In the genomic region with DNA sequence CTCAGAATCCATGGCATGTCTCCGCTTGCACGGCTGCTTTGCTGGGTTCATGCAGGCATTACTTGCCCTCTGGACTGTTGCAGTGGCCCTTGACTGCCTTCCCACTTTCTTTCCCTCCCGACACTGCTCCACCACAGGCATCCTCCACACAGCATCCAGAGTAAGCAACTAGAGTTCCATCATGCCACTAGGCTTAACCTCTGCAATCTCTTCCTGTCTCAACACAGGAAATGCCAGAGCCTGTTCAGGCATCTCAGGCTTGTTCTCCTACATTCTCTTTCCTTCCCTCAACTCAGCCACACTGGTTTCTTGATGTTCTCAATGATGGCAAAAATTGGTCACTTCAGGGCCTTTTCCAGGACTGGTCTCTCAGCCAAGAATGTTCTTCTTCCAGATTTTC, we compare ENCODE assay signal across 18 cellular contexts.
DNase-seq lines count a peak whose midpoint lies in the region; ATAC-seq and TF ChIP-seq lines count a peak whose summit lies in the region.
"Had no signal": no experiment of that assay in that cellular context is flagged by ENCODE, and none has a peak within 500 bp of the region (broad histone marks: within the 10 kb centered on the region; RNA-seq: fewer than 3 reads in every experiment).

No MANE protein-coding gene starts in this region.

- H3K9me3 Mint-ChIP-seq in activated T-cell treated with anti-CD3 and anti-CD28 coated beads, Interleukin-2, amount 50 U/mL, for 72 hours: no peaks in the 10 kb centered on the region
- H3K9me3 Mint-ChIP-seq: activated naive CD4-positive, alpha-beta T cell treated with anti-CD3 and anti-CD28 coated beads, Interleukin-2, amount 50 U/mL, for 72 hours had no signal

- H3K14ac ChIP-seq in mesenchymal stem cell (ENCODE audit: low read length in 2 of 2): no peak overlapping the region

- H3K27me3 Mint-ChIP-seq in activated T-cell treated with anti-CD3 and anti-CD28 coated beads, Interleukin-2, amount 50 U/mL, for 72 hours (ENCODE audit: low read depth): no peaks in the 10 kb centered on the region

- TF ChIP-seq CTCF in AG10803 (conservative IDR thresholded peaks at IDR 0.05; ENCODE audit: low read length) (no peak), Loucy (conservative IDR thresholded peaks at IDR 0.05; ENCODE audit: low read length) (no peak)

- H3K4ac ChIP-seq in mesenchymal stem cell (ENCODE audit: low read depth in 1 of 2, low read length in 2 of 2): peak overlapping the region; percentile 77 to 88

- peaks cover 2% of the 10 kb centered on the region for H3K4me1 Mint-ChIP-seq in activated T-cell treated with anti-CD3 and anti-CD28 coated beads, Interleukin-2, amount 50 U/mL, for 72 hours (ENCODE audit: low read depth)

- H4K91ac ChIP-seq in mesenchymal stem cell (ENCODE audit: low read length): peak overlapping the region; percentile 98

- H3K27ac ChIP-seq in mesenchymal stem cell (ENCODE audit: low read length, poor library complexity, severe bottlenecking): no peak overlapping the region

- H3K4me2 ChIP-seq in Loucy (ENCODE audit: low read depth, low read length, poor library complexity, severe bottlenecking) (no peak overlapping the region), mesenchymal stem cell (ENCODE audit: low read length, poor library complexity, severe bottlenecking) (no peak overlapping the region)

- H3K18ac ChIP-seq in mesenchymal stem cell (ENCODE audit: low read depth in 1 of 2, low read length in 2 of 2): peak overlapping the region; percentile 80 to 98

- no peaks in the 10 kb centered on the region for H3K79me1 ChIP-seq in mesenchymal stem cell (replicated peaks; ENCODE audit: low read length, poor library complexity, severe bottlenecking)

- no peak for ATAC-seq in activated T-cell treated with anti-CD3 and anti-CD28 coated beads, Interleukin-2, amount 50 U/mL, for 72 hours (replicated peaks in 1 of 2)
- ATAC-seq in HG02678 (IDR thresholded peaks at IDR 0.05; ENCODE audit: unreplicated experiment): no peak
- ATAC-seq: activated naive CD4-positive, alpha-beta T cell treated with anti-CD3 and anti-CD28 coated beads, Interleukin-2, amount 50 U/mL, for 72 hours had no signal

- no peak overlapping the region for H2BK15ac ChIP-seq in mesenchymal stem cell (ENCODE audit: low read depth, poor library complexity, severe bottlenecking)

- 58% methylated on average over 3 of the region's 3 CpGs for WGBS in mesenchymal stem cell

- H3K4me3 ChIP-seq in AG10803 (ENCODE audit: low read length) (no peak overlapping the region), Loucy (ENCODE audit: low read length, poor library complexity, severe bottlenecking) (no peak overlapping the region), mesenchymal stem cell (ENCODE audit: insufficient read depth in 1 of 2, low read depth in 1 of 2, low read length in 2 of 2) (no peak overlapping the region)

- no peak overlapping the region for H3K23ac ChIP-seq in mesenchymal stem cell (ENCODE audit: low read length in 2 of 2)

- no peaks in the 10 kb centered on the region for H3K9me2 ChIP-seq in Loucy (replicated peaks; ENCODE audit: low read depth, low read length)

- no peaks in the 10 kb centered on the region for H3K4me1 ChIP-seq in Loucy (ENCODE audit: insufficient read depth, low read length, poor library complexity, severe bottlenecking)
- peaks cover 6% of the 10 kb centered on the region for H3K4me1 ChIP-seq in mesenchymal stem cell (ENCODE audit: control insufficient read depth, insufficient read depth, low read depth, low read length)

- H3K9ac ChIP-seq in Loucy (ENCODE audit: low read depth, low read length, poor library complexity, severe bottlenecking) (no peak overlapping the region), mesenchymal stem cell (ENCODE audit: low read length) (no peak overlapping the region)

- no peak overlapping the region for H3K27ac Mint-ChIP-seq in activated T-cell treated with anti-CD3 and anti-CD28 coated beads, Interleukin-2, amount 50 U/mL, for 72 hours
- H3K27ac Mint-ChIP-seq: activated naive CD4-positive, alpha-beta T cell treated with anti-CD3 and anti-CD28 coated beads, Interleukin-2, amount 50 U/mL, for 72 hours had no signal

- peak overlapping the region; percentile 15; the same call in 1 of the 2 replicates for H2AFZ ChIP-seq in Loucy (ENCODE audit: low read length)
- peak overlapping the region; percentile 43 for H2AFZ ChIP-seq in mesenchymal stem cell (ENCODE audit: low read depth, low read length)

- no peaks in the 10 kb centered on the region for H3K27me3 ChIP-seq in Loucy (ENCODE audit: insufficient read depth, low read length, poor library complexity, severe bottlenecking)
- no peaks in the 10 kb centered on the region for H3K27me3 ChIP-seq in mesenchymal stem cell (ENCODE audit: control insufficient read depth in 1 of 2, insufficient read depth in 1 of 2, low read length in 2 of 2)
- H3K27me3 ChIP-seq: BE2C had no signal

- no peak overlapping the region for H2BK5ac ChIP-seq in mesenchymal stem cell (ENCODE audit: low read depth, low read length, poor library complexity, severe bottlenecking)

- no peaks in the 10 kb centered on the region for H3F3A ChIP-seq in Loucy (ENCODE audit: low read depth)

- H2BK12ac ChIP-seq in mesenchymal stem cell (ENCODE audit: low read length in 2 of 2): peak overlapping the region; percentile 88 to 99

- DNase-seq in AG10803 (ENCODE audit: low read depth) (peak; percentile 93), dermis blood vessel endothelial cell (peak; percentile 41), mesenchymal stem cell (peak; percentile 83), T-helper 1 cell (no peak), SIG-M5 treated with dmso at 0.1 percent for 504 hours (lab: John Stamatoyannopoulos, UW; ENCODE audit: unreplicated experiment) (no peak)
- no peak for DNase-seq in activated T-cell treated with anti-CD3 and anti-CD28 coated beads, Interleukin-2, amount 50 U/mL, for 72 hours
- DNase-seq: activated CD4-positive, CD25-positive, alpha-beta regulatory T cell; activated CD8-positive, alpha-beta memory T cell treated with anti-CD3 and anti-CD28 coated beads, Interleukin-2, amount 50 U/mL, for 4 hours; BE2C; cortex of kidney; DMS 273 treated with DMSO at 0.1 percent for 48 hours; GOT3; KBM-7; NCI-H345; SW 1271 had no signal

- no peak overlapping the region for H2AK5ac ChIP-seq in mesenchymal stem cell (ENCODE audit: low read length, severe bottlenecking)

- no peaks in the 10 kb centered on the region for H3K36me3 ChIP-seq in Loucy (ENCODE audit: insufficient read depth, low read length)
- H3K36me3 ChIP-seq in mesenchymal stem cell (ENCODE audit: control insufficient read depth in 1 of 2, insufficient read depth in 2 of 2, low read depth in 1 of 2, low read length in 2 of 2): no peaks in the 10 kb centered on the region
- H3K36me3 ChIP-seq: BE2C had no signal

- no peak overlapping the region for H2BK120ac ChIP-seq in mesenchymal stem cell (ENCODE audit: low read depth, low read length)

- H3K36me3 Mint-ChIP-seq in activated T-cell treated with anti-CD3 and anti-CD28 coated beads, Interleukin-2, amount 50 U/mL, for 72 hours (ENCODE audit: insufficient read depth in 2 of 2): no peaks in the 10 kb centered on the region

- H3K9me3 ChIP-seq in Loucy (ENCODE audit: insufficient read depth, low read depth, low read length) (no peaks in the 10 kb centered on the region), mesenchymal stem cell (ENCODE audit: control insufficient read depth, low read length) (no peaks in the 10 kb centered on the region)
- H3K9me3 ChIP-seq: BE2C had no signal

- no peak overlapping the region for H3K4me3 Mint-ChIP-seq in activated T-cell treated with anti-CD3 and anti-CD28 coated beads, Interleukin-2, amount 50 U/mL, for 72 hours

- H4K20me1 ChIP-seq in Loucy (ENCODE audit: insufficient read depth, low read length, poor library complexity, severe bottlenecking): no peaks in the 10 kb centered on the region

- peak overlapping the region; percentile 86 for H4K8ac ChIP-seq in mesenchymal stem cell (ENCODE audit: low read length)

- H3K79me2 ChIP-seq in Loucy (ENCODE audit: insufficient read depth, low read length): no peaks in the 10 kb centered on the region

Comparison
In these comparisons a context has a peak if more than half of its experiments do, and no peak if none do; other contexts are left out.
1. DNase-seq: peak in AG10803 (single experiment), dermis blood vessel endothelial cell (single experiment) and mesenchymal stem cell (single experiment); none in T-helper 1 cell (0 of 5), SIG-M5 treated with dmso at 0.1 percent for 504 hours (single experiment) and activated T-cell treated with anti-CD3 and anti-CD28 coated beads, Interleukin-2, amount 50 U/mL, for 72 hours (0 of 2).